21 cellular contexts compared by ENCODE assay signal in the genomic region with DNA sequence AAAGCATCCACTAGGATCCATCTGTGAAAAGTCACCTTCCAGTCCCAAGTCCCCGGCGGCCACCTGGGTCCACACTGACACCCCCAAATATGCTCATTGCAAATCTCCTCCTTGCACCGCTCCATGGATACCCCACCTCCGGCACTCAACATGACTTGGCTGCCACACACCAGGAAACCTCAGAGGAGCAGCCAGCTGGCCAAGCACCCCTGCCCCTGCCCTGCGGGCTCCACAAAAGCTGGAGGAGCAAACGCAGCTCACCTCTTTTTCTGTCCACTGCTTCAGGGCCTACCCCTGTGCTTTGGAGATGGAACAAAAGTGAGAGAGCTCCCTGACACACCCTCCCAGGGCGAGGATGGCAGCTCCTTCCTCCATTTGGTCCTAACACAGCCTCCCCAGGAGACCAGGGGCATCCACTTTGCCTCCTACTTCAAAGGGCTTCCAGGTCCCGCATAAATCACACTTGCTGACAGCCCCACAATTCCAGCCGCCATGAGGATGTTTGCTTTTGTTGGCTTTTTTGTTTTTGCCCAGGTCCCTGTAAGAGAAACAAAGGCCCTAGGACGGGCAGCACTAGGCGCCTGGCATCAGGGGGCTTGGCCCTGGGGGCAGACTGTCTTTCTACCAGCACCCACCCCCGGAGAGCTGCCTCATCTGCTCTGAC. TPM values are rescaled to one million over a fixed set of nuclear protein-coding genes. Genes with fewer than 3 reads are reported as not detected.
DNase-seq lines count a peak whose midpoint lies in the region; ATAC-seq and TF ChIP-seq lines count a peak whose summit lies in the region.
"Had no signal": no experiment of that assay in that cellular context is flagged by ENCODE, and none has a peak within 500 bp of the region (broad histone marks: within the 10 kb centered on the region; RNA-seq: fewer than 3 reads in every experiment).

No MANE protein-coding gene starts in this region.

- WGBS in right cardiac atrium = 64% methylated on average over 12 of the region's 12 CpGs
- WGBS in endodermal cell (ENCODE audit: insufficient coverage in 1 of 2, insufficient read length in 1 of 2), 2 experiments = 63 to 79% methylated on average over 2 to 12 of the region's 12 CpGs

- peak; percentile 20 to 21 for ATAC-seq in right cardiac atrium
- no peak for ATAC-seq in Right ventricle myocardium inferior
- ATAC-seq: naive thymus-derived CD4-positive, alpha-beta T cell had no signal

- H3K4me1 Mint-ChIP-seq in endodermal cell = peaks cover 46% of the 10 kb centered on the region
- H3K4me1 Mint-ChIP-seq in nephron progenitor cell = peaks cover 65% of the 10 kb centered on the region
- H3K4me1 Mint-ChIP-seq: memory B cell had no signal

- H3K4me3 Mint-ChIP-seq in endodermal cell (peak overlapping the region; percentile 20), nephron progenitor cell (peak overlapping the region; percentile 45)
- H3K4me3 Mint-ChIP-seq: activated CD4-positive, alpha-beta T cell treated with anti-CD3 and anti-CD28 coated beads, Interleukin-2, amount 10 ng/mL, durations not matched to agents 7 days and 5 days; activated naive CD8-positive, alpha-beta T cell treated with anti-CD3 and anti-CD28 coated beads for 36 hours; memory B cell; naive thymus-derived CD4-positive, alpha-beta T cell had no signal

- H3K9me3 Mint-ChIP-seq in endodermal cell (peaks cover 36% of the 10 kb centered on the region), nephron progenitor cell (peaks cover 44% of the 10 kb centered on the region)

- intact Hi-C loops in right cardiac atrium (cut with DNase I) (no loop called here), Right ventricle myocardium inferior (cut with DNase I) (no loop called here), uterus (cut with DNase I; ENCODE audit: low total_unique reads) (no loop called here), tibial artery (cut with DNase I; ENCODE audit: low total_unique reads) (no loop called here)

- H3K36me3 ChIP-seq in endodermal cell (ENCODE audit: control insufficient read depth, insufficient read depth, low read length) (peaks cover 81% of the 10 kb centered on the region), uterus (no peaks in the 10 kb centered on the region), tibial artery (peaks cover 0 to 5% (median 0%) of the 10 kb centered on the region in 3 donors)
- H3K36me3 ChIP-seq: ovary had no signal

- peaks cover 76% of the 10 kb centered on the region for H3K36me3 Mint-ChIP-seq in endodermal cell (ENCODE audit: low read depth)
- H3K36me3 Mint-ChIP-seq in nephron progenitor cell (ENCODE audit: low read depth) = peaks cover 73% of the 10 kb centered on the region
- H3K36me3 Mint-ChIP-seq: activated naive CD8-positive, alpha-beta T cell treated with anti-CD3 and anti-CD28 coated beads for 36 hours had no signal

- no peak overlapping the region for H3K27ac ChIP-seq in right cardiac atrium (ENCODE audit: low read length)
- H3K27ac ChIP-seq in endodermal cell (ENCODE audit: low read depth, low read length) = peak overlapping the region; percentile 77
- peak overlapping the region; percentile 51 to 74 for H3K27ac ChIP-seq in uterus
- no peak overlapping the region for H3K27ac ChIP-seq in tibial artery
- H3K27ac ChIP-seq: SK-N-MC had no signal

- no peaks in the 10 kb centered on the region for H3K27me3 ChIP-seq in right cardiac atrium (ENCODE audit: control insufficient read depth, insufficient read depth)
- H3K27me3 ChIP-seq in endodermal cell (ENCODE audit: control insufficient read depth, insufficient read depth, low read length, poor library complexity, severe bottlenecking) = no peaks in the 10 kb centered on the region
- no peaks in the 10 kb centered on the region for H3K27me3 ChIP-seq in uterus
- H3K27me3 ChIP-seq in tibial artery = peaks cover 0 to 4% of the 10 kb centered on the region in 2 donors
- H3K27me3 ChIP-seq: ovary had no signal

- TF ChIP-seq CTCF in endodermal cell (conservative IDR thresholded peaks at IDR 0.05) (no peak), nephron progenitor cell (IDR thresholded peaks at IDR 0.05) (no peak), uterus (IDR thresholded peaks at IDR 0.05) (no peak), tibial artery (IDR thresholded peaks at IDR 0.05) (no peak)

- H3K4me1 ChIP-seq in right cardiac atrium (ENCODE audit: control insufficient read depth, insufficient read depth, low read length) = no peaks in the 10 kb centered on the region
- peaks cover 29% of the 10 kb centered on the region for H3K4me1 ChIP-seq in endodermal cell (ENCODE audit: control insufficient read depth, insufficient read depth, low read length)
- peaks cover 0 to 6% of the 10 kb centered on the region in 2 donors for H3K4me1 ChIP-seq in uterus
- no peaks in the 10 kb centered on the region for H3K4me1 ChIP-seq in tibial artery

- H3K9ac ChIP-seq in endodermal cell (ENCODE audit: extremely low read depth, low read length, poor library complexity, severe bottlenecking) = no peak overlapping the region

- H3K9me3 ChIP-seq in right cardiac atrium (ENCODE audit: control insufficient read depth, low read length) (peaks cover 4% of the 10 kb centered on the region), endodermal cell (ENCODE audit: control insufficient read depth, low read length) (peaks cover 38% of the 10 kb centered on the region), uterus (peaks cover 0 to 18% of the 10 kb centered on the region in 2 donors), tibial artery (peaks cover 2 to 10% (median 9%) of the 10 kb centered on the region in 3 donors)
- H3K9me3 ChIP-seq: ovary had no signal

- TF ChIP-seq POLR2A in uterus (IDR thresholded peaks at IDR 0.05) = no peak

- H3K27ac Mint-ChIP-seq in endodermal cell (peak overlapping the region; percentile 82), nephron progenitor cell (peak overlapping the region; percentile 70)
- H3K27ac Mint-ChIP-seq: activated CD4-positive, alpha-beta T cell treated with anti-CD3 and anti-CD28 coated beads, Interleukin-2, amount 10 ng/mL, durations not matched to agents 7 days and 5 days; activated naive CD8-positive, alpha-beta T cell treated with anti-CD3 and anti-CD28 coated beads for 36 hours; activated T-helper 2 cell treated with anti-CD3 and anti-CD28 coated beads, Interferon-gamma antibody, Interleukin-2, Interleukin-4, amounts not matched to agents 10 μg/mL and 5 μg/mL and 100 μg/mL, durations not matched to agents 14 hours and 24 hours and 36 hours; memory B cell had no signal

- DNase-seq in right cardiac atrium (no peak), Right ventricle myocardium inferior (ENCODE audit: missing footprints) (no peak), endodermal cell (peak; percentile 67), nephron progenitor cell (peak; percentile 50), uterus (peak in 1 of 2 donors; percentile 11), tibial artery (no peak), Ammon's horn (ENCODE audit: low spot score) (no peak)
- DNase-seq in activated CD8-positive, alpha-beta memory T cell treated with anti-CD3 and anti-CD28 coated beads, Interleukin-2, amount 50 U/mL, for 48 hours = no peak
- DNase-seq: activated CD4-positive, alpha-beta T cell treated with anti-CD3 and anti-CD28 coated beads, Interleukin-2, amount 10 ng/mL, durations not matched to agents 7 days and 5 days; activated naive CD8-positive, alpha-beta T cell treated with anti-CD3 and anti-CD28 coated beads for 36 hours; C1 segment of cervical spinal cord; effector CD8-positive, alpha-beta T cell; Kasumi-1; naive thymus-derived CD4-positive, alpha-beta T cell; NCI-H187; ovary; stimulated activated CD4-positive, alpha-beta T cell treated with anti-CD3 and anti-CD28 coated beads, Interleukin-15, amount 100 ng/mL, for 24 hours; T-helper 2 cell had no signal

- H3K27me3 Mint-ChIP-seq in endodermal cell (ENCODE audit: insufficient read depth) (no peaks in the 10 kb centered on the region), nephron progenitor cell (ENCODE audit: low read depth, poor library complexity) (peaks cover 3% of the 10 kb centered on the region)
- H3K27me3 Mint-ChIP-seq: memory B cell had no signal

- no peak overlapping the region for H3K4me3 ChIP-seq in right cardiac atrium (ENCODE audit: low read length)
- H3K4me3 ChIP-seq in endodermal cell (ENCODE audit: low read length) = no peak overlapping the region
- no peak overlapping the region for H3K4me3 ChIP-seq in uterus
- no peak overlapping the region for H3K4me3 ChIP-seq in tibial artery
- H3K4me3 ChIP-seq: ovary, SK-N-MC had no signal

RNA-seq across cellular contexts. Expression of gene ROR2, which starts 14.8 kb away (rescaled TPM):
- total RNA-seq in right cardiac atrium (10 to 100 TPM; 33.7 to 38.9 (median 36.0) TPM), Right ventricle myocardium inferior (0.92 TPM), endodermal cell (100 to 1,000 TPM; 104 to 160 TPM), uterus (10 to 100 TPM; 35.6 to 67.6 (median 50.6) TPM)
- polyA plus RNA-seq in right cardiac atrium = 20.1 TPM
- 39.8 TPM for polyA plus RNA-seq in endodermal cell (2013, experiment 1 of 2)
- 40.9 TPM for polyA plus RNA-seq in endodermal cell (2013, experiment 2 of 2)
- total RNA-seq: activated naive CD8-positive, alpha-beta T cell treated with anti-CD3 and anti-CD28 coated beads for 36 hours; activated T-helper 2 cell treated with anti-CD3 and anti-CD28 coated beads, Interferon-gamma antibody, Interleukin-2, Interleukin-4, amounts not matched to agents 10 μg/mL and 5 μg/mL and 100 μg/mL, durations not matched to agents 14 hours and 24 hours and 36 hours had no signal
- polyA plus RNA-seq: naive thymus-derived CD4-positive, alpha-beta T cell had no signal

Comparison
In these comparisons a context has a peak if more than half of its experiments do, and no peak if none do; other contexts are left out.
1. RNA of gene ROR2, which starts 14.8 kb away (total RNA-seq): 104 to 160 TPM in endodermal cell, 35.6 to 67.6 TPM in uterus and 33.7 to 38.9 TPM in right cardiac atrium; 0.92 TPM in Right ventricle myocardium inferior (single experiment); every median in the first group is over 10 times any median in the second.
2. DNase-seq: peak in endodermal cell (single experiment) and nephron progenitor cell (single experiment); none in right cardiac atrium (0 of 3), Right ventricle myocardium inferior (single experiment), activated CD8-positive, alpha-beta memory T cell treated with anti-CD3 and anti-CD28 coated beads, Interleukin-2, amount 50 U/mL, for 48 hours (single experiment), tibial artery (0 of 2) and Ammon's horn (single experiment).
3. H3K27ac ChIP-seq: peak in endodermal cell (single experiment) and uterus (2 of 2); none in right cardiac atrium (single experiment) and tibial artery (0 of 2).